Comparison of ENCODE assay signal across 21 cellular contexts in genomic region chr15:74369756-74370155, GRCh38. TPM values are rescaled to one million over a fixed set of nuclear protein-coding genes. Genes with fewer than 3 reads are reported as not detected.
DNase-seq lines count a peak whose midpoint lies in the region; ATAC-seq, FAIRE-seq and TF ChIP-seq lines count a peak whose summit lies in the region.
"Had no signal": no experiment of that assay in that cellular context is flagged by ENCODE, and none has a peak within 500 bp of the region (broad histone marks: within the 10 kb centered on the region; RNA-seq: fewer than 3 reads in every experiment).

No MANE protein-coding gene starts in this region.

- no peaks in the 10 kb centered on the region for H3K9me3 Mint-ChIP-seq in activated naive CD8-positive, alpha-beta T cell treated with anti-CD3 and anti-CD28 coated beads, Interleukin-2, amount 50 U/mL, for 24 hours
- H3K9me3 Mint-ChIP-seq in activated naive CD8-positive, alpha-beta T cell treated with anti-CD3 and anti-CD28 coated beads for 36 hours, result no peaks in the 10 kb centered on the region
- H3K9me3 Mint-ChIP-seq: CD8-positive, alpha-beta T cell; H9 had no signal

- H3K27me3 ChIP-seq in adrenal gland, result no peaks in the 10 kb centered on the region
- no peaks in the 10 kb centered on the region for H3K27me3 ChIP-seq in pancreas
- H3K27me3 ChIP-seq: BLaER1 had no signal

- no peak overlapping the region for H3K4me3 Mint-ChIP-seq in activated naive CD8-positive, alpha-beta T cell treated with anti-CD3 and anti-CD28 coated beads, Interleukin-2, amount 50 U/mL, for 24 hours
- no peak overlapping the region for H3K4me3 Mint-ChIP-seq in activated naive CD8-positive, alpha-beta T cell treated with anti-CD3 and anti-CD28 coated beads for 36 hours
- H3K4me3 Mint-ChIP-seq: CD8-positive, alpha-beta T cell; H9 had no signal

- no peak for DNase-seq in activated naive CD8-positive, alpha-beta T cell treated with anti-CD3 and anti-CD28 coated beads, Interleukin-2, amount 50 U/mL, for 24 hours
- DNase-seq in activated naive CD8-positive, alpha-beta T cell treated with anti-CD3 and anti-CD28 coated beads for 36 hours, result no peak
- DNase-seq in adrenal gland, result no peak
- peak; percentile 69 for DNase-seq in mesenteric fat pad (ENCODE audit: low spot score)
- peak; percentile 27 for DNase-seq in sciatic nerve (ENCODE audit: low spot score)
- no peak for DNase-seq in DMS153 treated with DMSO at 0.1 percent for 48 hours (lab: John Stamatoyannopoulos, UW; ENCODE audit: unreplicated experiment)
- DNase-seq in erythroblast (lab: John Stamatoyannopoulos, UW), result no peak
- DNase-seq in pancreas, result no peak
- DNase-seq: 8988T; Calu3; CD8-positive, alpha-beta T cell; DMS53; DND-41; EL; H9 had no signal

- peaks cover 21 to 29% of the 10 kb centered on the region in 2 donors for H3K4me1 ChIP-seq in adrenal gland (replicated peaks in 1 of 2)
- peaks cover 0 to 4% (median 0%) of the 10 kb centered on the region in 3 donors for H3K4me1 ChIP-seq in pancreas

- ATAC-seq in activated naive CD8-positive, alpha-beta T cell treated with anti-CD3 and anti-CD28 coated beads, Interleukin-2, amount 50 U/mL, for 24 hours, result no peak
- ATAC-seq in sciatic nerve, result no peak
- no peak for ATAC-seq in pancreas
- ATAC-seq: CD8-positive, alpha-beta T cell; GM12878; HepG2 had no signal

- peak overlapping the region; percentile 60 to 95 (median 94) for H3K27ac ChIP-seq in adrenal gland
- no peak overlapping the region for H3K27ac ChIP-seq in pancreas
- H3K27ac ChIP-seq: BLaER1 had no signal

- H3K4me3 ChIP-seq in adrenal gland, result no peak overlapping the region
- no peak overlapping the region for H3K4me3 ChIP-seq in pancreas
- H3K4me3 ChIP-seq: BLaER1, GM12878 had no signal

- no peak for FAIRE-seq in pancreas (lab: Jason Lieb, UNC)
- FAIRE-seq: GM12878, H1, HepG2 had no signal

- H3K27me3 Mint-ChIP-seq in activated naive CD8-positive, alpha-beta T cell treated with anti-CD3 and anti-CD28 coated beads, Interleukin-2, amount 50 U/mL, for 24 hours, result peaks cover 39% of the 10 kb centered on the region
- peaks cover 39% of the 10 kb centered on the region for H3K27me3 Mint-ChIP-seq in activated naive CD8-positive, alpha-beta T cell treated with anti-CD3 and anti-CD28 coated beads for 36 hours

- H3K27ac Mint-ChIP-seq in activated naive CD8-positive, alpha-beta T cell treated with anti-CD3 and anti-CD28 coated beads, Interleukin-2, amount 50 U/mL, for 24 hours, result peak overlapping the region; percentile 6
- no peak overlapping the region for H3K27ac Mint-ChIP-seq in activated naive CD8-positive, alpha-beta T cell treated with anti-CD3 and anti-CD28 coated beads for 36 hours
- H3K27ac Mint-ChIP-seq: CD8-positive, alpha-beta T cell; H9 had no signal

- no peaks in the 10 kb centered on the region for H3K36me3 Mint-ChIP-seq in activated naive CD8-positive, alpha-beta T cell treated with anti-CD3 and anti-CD28 coated beads, Interleukin-2, amount 50 U/mL, for 24 hours (ENCODE audit: low read depth)
- no peaks in the 10 kb centered on the region for H3K36me3 Mint-ChIP-seq in activated naive CD8-positive, alpha-beta T cell treated with anti-CD3 and anti-CD28 coated beads for 36 hours
- H3K36me3 Mint-ChIP-seq: CD8-positive, alpha-beta T cell had no signal

- TF ChIP-seq POLR2A in adrenal gland (IDR thresholded peaks at IDR 0.05) (no peak), erythroblast (IDR thresholded peaks at IDR 0.05; ENCODE audit: low read length) (no peak)

- intact Hi-C loops in adrenal gland (cut with DNase I), result loop anchor here in 1 of 2 donors (10.0 kb wide), 1 partner anchor 255 kb away; no protein-coding TSS in a partner anchor
- intact Hi-C loops in sciatic nerve (cut with DNase I), result loop anchor here (5.0 kb wide), 2 partner anchors 248 to 263 kb away; partner anchors contain the start of gene CLK3
- intact Hi-C loops in pancreas (cut with DNase I), result loop anchor here in 1 of 3 donors (10.0 kb wide), 1 partner anchor 245 kb away; the partner anchor contains the start of gene CLK3

- H3K36me3 ChIP-seq in adrenal gland (replicated peaks in 1 of 2) (no peaks in the 10 kb centered on the region), pancreas (no peaks in the 10 kb centered on the region)
- H3K36me3 ChIP-seq: BLaER1 had no signal

- WGBS in adrenal gland, 4 donors, result 80 to 94% (median 86%) methylated on average over 2 of the region's 2 CpGs
- WGBS in pancreas, 2 donors, result 61 to 76% methylated on average over 2 of the region's 2 CpGs

- TF ChIP-seq CTCF in adrenal gland (IDR thresholded peaks at IDR 0.05) (no peak), pancreas (IDR thresholded peaks at IDR 0.05) (no peak)

- H3K9me3 ChIP-seq in adrenal gland (replicated peaks in 1 of 3), result no peaks in the 10 kb centered on the region
- no peaks in the 10 kb centered on the region for H3K9me3 ChIP-seq in pancreas
- H3K9me3 ChIP-seq: BLaER1 had no signal

- H3K4me1 Mint-ChIP-seq in activated naive CD8-positive, alpha-beta T cell treated with anti-CD3 and anti-CD28 coated beads, Interleukin-2, amount 50 U/mL, for 24 hours, result peaks cover 14% of the 10 kb centered on the region
- H3K4me1 Mint-ChIP-seq in activated naive CD8-positive, alpha-beta T cell treated with anti-CD3 and anti-CD28 coated beads for 36 hours, result peaks cover 12% of the 10 kb centered on the region

RNA-seq across cellular contexts. Expression of gene CYP11A1, which starts 2.3 kb away (rescaled TPM):
- total RNA-seq in activated naive CD8-positive, alpha-beta T cell treated with anti-CD3 and anti-CD28 coated beads for 36 hours, result under 1 TPM; 0.30 to 0.31 TPM
- total RNA-seq in adrenal gland (1,000 to 10,000 TPM in 6 of 8 donors, 100 to 1,000 TPM in 2; 635 to 3,326 (median 1,366) TPM), mesenteric fat pad (1.9 TPM), sciatic nerve (4.3 TPM), pancreas (under 1 TPM in 3 of 6 donors, not detected in 3; 0.28 to 0.66 (median 0.29) TPM)
- polyA plus RNA-seq in adrenal gland (1,000 to 10,000 TPM in 1 of 3 donors, 100 to 1,000 TPM in 2; 233 to 4,804 (median 738) TPM), pancreas (under 1 TPM; 0.09 to 0.11 TPM)
- total RNA-seq: A673; Calu3; CD8-positive, alpha-beta T cell; G401 had no signal

Comparison
In these comparisons a context has a peak if more than half of its experiments do, and no peak if none do; other contexts are left out.
1. DNase-seq: peak in mesenteric fat pad (single experiment) and sciatic nerve (single experiment); none in activated naive CD8-positive, alpha-beta T cell treated with anti-CD3 and anti-CD28 coated beads, Interleukin-2, amount 50 U/mL, for 24 hours (single experiment), activated naive CD8-positive, alpha-beta T cell treated with anti-CD3 and anti-CD28 coated beads for 36 hours (single experiment), adrenal gland (0 of 7), DMS153 treated with DMSO at 0.1 percent for 48 hours (single experiment), erythroblast (0 of 2) and pancreas (0 of 6).
2. H3K27ac ChIP-seq: peak in adrenal gland (5 of 5); none in pancreas (0 of 4).
3. RNA of gene CYP11A1, which starts 2.3 kb away (total RNA-seq): 635 to 3,326 TPM in adrenal gland; 4.3 TPM in sciatic nerve (single experiment), 1.9 TPM in mesenteric fat pad (single experiment), 0.30 to 0.31 TPM in activated naive CD8-positive, alpha-beta T cell treated with anti-CD3 and anti-CD28 coated beads for 36 hours and 0.28 to 0.66 TPM in pancreas; every median in the first group is over 100 times any median in the second.